9 cellular contexts compared by ENCODE assay signal in genomic region chr7:131244259-131244852, GRCh38.
A peak's percentile ranks its signal among the peaks of the same experiment; 100 is the strongest.
DNase-seq lines count a peak whose midpoint lies in the region; ATAC-seq, FAIRE-seq and TF ChIP-seq lines count a peak whose summit lies in the region.
"Had no signal": no experiment of that assay in that cellular context is flagged by ENCODE, and none has a peak within 500 bp of the region (broad histone marks: within the 10 kb centered on the region; RNA-seq: fewer than 3 reads in every experiment).

No MANE protein-coding gene starts in this region.

- 76 to 77% methylated on average over 13 of the region's 13 CpGs for WGBS in pancreas, 2 donors

- no peaks in the 10 kb centered on the region for H3K4me1 ChIP-seq in mucosa of descending colon (ENCODE audit: low read depth)
- no peaks in the 10 kb centered on the region for H3K4me1 ChIP-seq in pancreas

- no peaks in the 10 kb centered on the region for H3K36me3 Mint-ChIP-seq in brain

- intact Hi-C loops in mucosa of descending colon (cut with DNase I, micrococcal nuclease) (no loop called here), pancreas (cut with DNase I) (no loop called here)

- H3K9me3 ChIP-seq in mucosa of descending colon = no peaks in the 10 kb centered on the region
- no peaks in the 10 kb centered on the region for H3K9me3 ChIP-seq in pancreas

- H3K4me3 ChIP-seq in HFF-Myc (replicated peaks; ENCODE audit: low read depth, low read length) (no peak overlapping the region), mucosa of descending colon (no peak overlapping the region), pancreas (no peak overlapping the region)
- H3K4me3 ChIP-seq: GM12878 had no signal

- no peaks in the 10 kb centered on the region for H3K9me3 Mint-ChIP-seq in brain

- no peak for FAIRE-seq in pancreas (lab: Jason Lieb, UNC)
- FAIRE-seq: GM12878 had no signal

- peak overlapping the region in 3 of 5 experiments; percentile 64 to 88 (median 68) for H3K27ac Mint-ChIP-seq in brain

- H3K27me3 Mint-ChIP-seq in brain = no peaks in the 10 kb centered on the region

- peak; percentile 62 for DNase-seq in Ammon's horn (ENCODE audit: low spot score)
- peak; percentile 76 for DNase-seq in HFF-Myc (ENCODE audit: extremely low read depth, low read depth)
- DNase-seq in mucosa of descending colon = no peak
- no peak for DNase-seq in pancreas

- no peak overlapping the region for H3K4me3 Mint-ChIP-seq in brain

- peaks cover 13% of the 10 kb centered on the region for H3K4me1 Mint-ChIP-seq in brain

- no peak for TF ChIP-seq CTCF in HFF-Myc (IDR thresholded peaks at IDR 0.05; ENCODE audit: low read depth, low read length, missing control alignments)
- no peak for TF ChIP-seq CTCF in brain (conservative IDR thresholded peaks at IDR 0.05)
- no peak for TF ChIP-seq CTCF in mucosa of descending colon (IDR thresholded peaks at IDR 0.05)
- TF ChIP-seq CTCF in pancreas (IDR thresholded peaks at IDR 0.05) = no peak

- no peak overlapping the region for H3K27ac ChIP-seq in pancreas

- no peaks in the 10 kb centered on the region for H3K27me3 ChIP-seq in pancreas

- ATAC-seq in mucosa of descending colon (peak; percentile 36), pancreas (no peak), HG03521 (IDR thresholded peaks at IDR 0.05; ENCODE audit: unreplicated experiment) (no peak), GM19467 (IDR thresholded peaks at IDR 0.05; ENCODE audit: unreplicated experiment) (no peak), HG03520 (IDR thresholded peaks at IDR 0.05; ENCODE audit: unreplicated experiment) (no peak)
- ATAC-seq: GM12878 had no signal

- H3K36me3 ChIP-seq in mucosa of descending colon (ENCODE audit: low read depth) (no peaks in the 10 kb centered on the region), pancreas (no peaks in the 10 kb centered on the region)

Comparison
In these comparisons a context has a peak if more than half of its experiments do, and no peak if none do; other contexts are left out.
1. DNase-seq: peak in Ammon's horn (single experiment) and HFF-Myc (single experiment); none in mucosa of descending colon (0 of 3) and pancreas (0 of 6).